Comparison of ENCODE assay signal across 1 cellular context in genomic region chr9:136562746-136563506, GRCh38.
TF ChIP-seq lines count a peak whose summit lies in the region.

No MANE protein-coding gene starts in this region.

TF ChIP-seq in GM12878, 131 proteins besides CTCF, POLR2A, EP300 and RAD21:
- TF ChIP-seq ZNF217 (IDR thresholded peaks at IDR 0.05) (no peak), RELB (IDR thresholded peaks at IDR 0.05; ENCODE audit: low read depth) (no peak), NR2F1 (conservative IDR thresholded peaks at IDR 0.05) (peak; percentile 78), RELA (IDR thresholded peaks at IDR 0.05; ENCODE audit: borderline replicate concordance, partially characterized antibody) (peak; percentile 59), BHLHE40 (IDR thresholded peaks at IDR 0.05; ENCODE audit: borderline replicate concordance in 1 of 2, low read depth in 2 of 2, low read length in 1 of 2) (peak in 1 of 2 experiments; percentile 25; a peak in 1 of 4 replicates), GATAD2B (conservative IDR thresholded peaks at IDR 0.05; ENCODE audit: low read depth) (peak; percentile 63), DPF2 (IDR thresholded peaks at IDR 0.05) (peak; percentile 62; the same call in 1 of the 2 replicates), ZNF687 (IDR thresholded peaks at IDR 0.05) (0 out of 2 replicates have a peak, but pooled peaks have one; percentile 30), MEF2B (IDR thresholded peaks at IDR 0.05; ENCODE audit: partially characterized antibody, poor library complexity, severe bottlenecking) (peak; percentile 78), RUNX3 (IDR thresholded peaks at IDR 0.05; ENCODE audit: low read length) (peak; percentile 27; the same call in 1 of the 2 replicates), ETV6 (conservative IDR thresholded peaks at IDR 0.05 in 1 of 2, IDR thresholded peaks at IDR 0.05 in 1 of 2; ENCODE audit: borderline replicate concordance in 1 of 2, low read depth in 1 of 2) (no peak), IKZF1 (conservative IDR thresholded peaks at IDR 0.05) (peak; percentile 74), IKZF2 (IDR thresholded peaks at IDR 0.05) (peak; percentile 44 to 47; a peak in 2 of 4 replicates)
- TF ChIP-seq, protein P1, sequence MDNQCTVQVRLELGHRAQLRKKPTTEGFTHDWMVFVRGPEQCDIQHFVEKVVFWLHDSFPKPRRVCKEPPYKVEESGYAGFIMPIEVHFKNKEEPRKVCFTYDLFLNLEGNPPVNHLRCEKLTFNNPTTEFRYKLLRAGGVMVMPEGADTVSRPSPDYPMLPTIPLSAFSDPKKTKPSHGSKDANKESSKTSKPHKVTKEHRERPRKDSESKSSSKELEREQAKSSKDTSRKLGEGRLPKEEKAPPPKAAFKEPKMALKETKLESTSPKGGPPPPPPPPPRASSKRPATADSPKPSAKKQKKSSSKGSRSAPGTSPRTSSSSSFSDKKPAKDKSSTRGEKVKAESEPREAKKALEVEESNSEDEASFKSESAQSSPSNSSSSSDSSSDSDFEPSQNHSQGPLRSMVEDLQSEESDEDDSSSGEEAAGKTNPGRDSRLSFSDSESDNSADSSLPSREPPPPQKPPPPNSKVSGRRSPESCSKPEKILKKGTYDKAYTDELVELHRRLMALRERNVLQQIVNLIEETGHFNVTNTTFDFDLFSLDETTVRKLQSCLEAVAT (IDR thresholded peaks at IDR 0.05) = 0 out of 2 replicates have a peak, but pooled peaks have one; percentile 42
